14 cellular contexts compared by ENCODE assay signal in the genomic region with DNA sequence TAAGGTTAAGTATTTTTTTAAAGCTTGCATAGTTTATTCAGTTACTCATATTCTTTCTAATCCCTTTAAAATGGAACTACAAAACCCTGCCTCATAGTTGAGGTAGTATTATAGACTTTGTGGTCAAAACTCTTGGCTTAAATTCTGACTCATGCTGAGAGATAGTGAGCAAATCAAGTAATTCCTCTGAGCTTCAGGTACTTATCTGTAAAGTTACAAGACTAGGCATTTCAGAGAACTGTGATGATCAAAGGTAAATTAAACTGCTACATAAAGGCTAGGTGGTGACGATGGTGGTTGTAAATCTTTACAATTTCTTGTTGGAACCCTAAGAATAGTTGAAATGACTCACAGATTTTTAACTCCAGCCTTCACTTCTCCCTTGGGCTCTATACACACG. TPM values are rescaled to one million over a fixed set of nuclear protein-coding genes. Genes with fewer than 3 reads are reported as not detected.
DNase-seq lines count a peak whose midpoint lies in the region; ATAC-seq and TF ChIP-seq lines count a peak whose summit lies in the region.
"Had no signal": no experiment of that assay in that cellular context is flagged by ENCODE, and none has a peak within 500 bp of the region (broad histone marks: within the 10 kb centered on the region; RNA-seq: fewer than 3 reads in every experiment).

No MANE protein-coding gene starts in this region.

- H3K4me2 ChIP-seq in PC-3 (ENCODE audit: low read length) (peak overlapping the region; percentile 46; the same call in 1 of the 2 replicates), H9 (ENCODE audit: insufficient read depth, insufficient read length, low read length) (no peak overlapping the region), OCI-LY7 (ENCODE audit: low read length) (no peak overlapping the region)

- H3K23me2 ChIP-seq in H9 (ENCODE audit: insufficient read length, low read depth, low read length, poor library complexity, severe bottlenecking) = peaks cover 6% of the 10 kb centered on the region

- no peak overlapping the region for H3K14ac ChIP-seq in H9 (ENCODE audit: insufficient read depth, low read length)

- no peak overlapping the region for H3K27ac Mint-ChIP-seq in H9
- H3K27ac Mint-ChIP-seq: B cell had no signal

- H3K4me1 Mint-ChIP-seq in activated T-cell treated with anti-CD3 and anti-CD28 coated beads, Interleukin-2, amount 50 U/mL, for 4 hours (ENCODE audit: low read depth) = peaks cover 33% of the 10 kb centered on the region
- peaks cover 24 to 37% of the 10 kb centered on the region in 2 experiments for H3K4me1 Mint-ChIP-seq in H9

- no peak overlapping the region for H3K4ac ChIP-seq in H9 (ENCODE audit: low read depth, low read length)

- peak overlapping the region; percentile 85 for H3K27ac ChIP-seq in PC-3 (ENCODE audit: low read length)
- H3K27ac ChIP-seq in epithelial cell of prostate = peak overlapping the region; percentile 77
- no peak overlapping the region for H3K27ac ChIP-seq in H9 (ENCODE audit: insufficient read length, low read depth, low read length)
- H3K27ac ChIP-seq in OCI-LY7 (ENCODE audit: low read depth, low read length, poor library complexity, severe bottlenecking) = no peak overlapping the region
- H3K27ac ChIP-seq: adrenal gland, tibial nerve had no signal

- H3K9me3 ChIP-seq in PC-3 (ENCODE audit: low read length) (no peaks in the 10 kb centered on the region), H9 (ENCODE audit: control insufficient read depth, low read depth, low read length) (no peaks in the 10 kb centered on the region), OCI-LY7 (ENCODE audit: low read length) (peaks cover 6% of the 10 kb centered on the region; the same call in 1 of the 2 replicates)
- H3K9me3 ChIP-seq: adrenal gland, tibial nerve had no signal

- H3K27me3 ChIP-seq in PC-3 (ENCODE audit: low read length) (no peaks in the 10 kb centered on the region), H9 (ENCODE audit: insufficient read depth, low read length) (no peaks in the 10 kb centered on the region)
- H3K27me3 ChIP-seq: adrenal gland, tibial nerve had no signal

- H3K18ac ChIP-seq in H9 (ENCODE audit: insufficient read length, low read depth, low read length) = no peak overlapping the region

- no CpG with 5 or more reads among the region's 2 CpGs for WGBS in H9 (ENCODE audit: extremely low coverage, insufficient read length, low lambda C conversion rate)

- H2BK12ac ChIP-seq in H9 (ENCODE audit: insufficient read length, low read depth, low read length) = no peak overlapping the region

- POLR2A ChIA-PET in PC-3 (lab: Charles Lee; ENCODE audit: unreplicated experiment) (interaction anchor here (0.6 kb wide), 1 partner anchor 196 kb away, joined by 4 read pairs; no protein-coding TSS in a partner anchor), OCI-LY7 (lab: Charles Lee) (interaction anchor here (1.1 kb wide), 1 partner anchor 8 kb away, joined by 5 read pairs; no protein-coding TSS in a partner anchor)

- H3T11ph ChIP-seq in H9 (ENCODE audit: low read length) = no peak overlapping the region

- H3K79me2 ChIP-seq in PC-3 (ENCODE audit: low read length) = peaks cover 26% of the 10 kb centered on the region
- no peaks in the 10 kb centered on the region for H3K79me2 ChIP-seq in H9 (ENCODE audit: insufficient read depth, low read length)
- no peaks in the 10 kb centered on the region for H3K79me2 ChIP-seq in OCI-LY7 (ENCODE audit: insufficient read depth, low read depth, low read length)

- no peak overlapping the region for H3K9ac ChIP-seq in PC-3 (ENCODE audit: low read length)
- no peak overlapping the region for H3K9ac ChIP-seq in H9 (ENCODE audit: extremely low read depth, insufficient read length, low read length)

- H4K91ac ChIP-seq in H9 (ENCODE audit: insufficient read length, low read depth, low read length) = no peak overlapping the region

- no peaks in the 10 kb centered on the region for H3K9me3 Mint-ChIP-seq in activated T-cell treated with anti-CD3 and anti-CD28 coated beads, Interleukin-2, amount 50 U/mL, for 4 hours
- H3K9me3 Mint-ChIP-seq in H9 = no peaks in the 10 kb centered on the region

- CTCF ChIA-PET in PC-3 (lab: Charles Lee) = interaction anchor here (0.5 to 1.5 kb wide), 6 partner anchors 114 to 235 kb away, joined by 3 to 9 read pairs (median 5); a partner anchor contains a TSS
- CTCF ChIA-PET in OCI-LY7 (lab: Charles Lee; ENCODE audit: unreplicated experiment) = no interaction called here

- no peak overlapping the region for H2BK5ac ChIP-seq in H9 (ENCODE audit: insufficient read length, low read length)

- H3K36me3 ChIP-seq in PC-3 (ENCODE audit: low read depth, low read length) (no peaks in the 10 kb centered on the region), OCI-LY7 (ENCODE audit: insufficient read depth, low read length) (no peaks in the 10 kb centered on the region)
- H3K36me3 ChIP-seq: adrenal gland, tibial nerve had no signal

- no peak overlapping the region for H3K4me3 Mint-ChIP-seq in activated T-cell treated with anti-CD3 and anti-CD28 coated beads, Interleukin-2, amount 50 U/mL, for 4 hours
- H3K4me3 Mint-ChIP-seq in H9 = no peak overlapping the region
- H3K4me3 Mint-ChIP-seq: B cell had no signal

- H3K27me3 Mint-ChIP-seq in activated T-cell treated with anti-CD3 and anti-CD28 coated beads, Interleukin-2, amount 50 U/mL, for 4 hours (ENCODE audit: low read depth) = peaks cover 2% of the 10 kb centered on the region
- no peaks in the 10 kb centered on the region for H3K27me3 Mint-ChIP-seq in H9 (ENCODE audit: low read depth)

- DNase-seq in activated T-cell treated with anti-CD3 and anti-CD28 coated beads, Interleukin-2, amount 50 U/mL, for 4 hours = no peak
- DNase-seq in activated T-cell treated with anti-CD3 and anti-CD28 coated beads, Interleukin-2, amount 50 U/mL, for 48 hours = no peak
- peak; percentile 99 for DNase-seq in PC-3
- DNase-seq in epithelial cell of prostate (ENCODE audit: low read depth, low spot score) = peak; percentile 97
- DNase-seq in stimulated activated naive CD8-positive, alpha-beta T cell treated with anti-CD3 and anti-CD28 coated beads, Interleukin-15, Interleukin-2, amounts not matched to agents 100 U/mL and 50 U/mL, for 24 hours = no peak
- no peak for DNase-seq in SHP77 (lab: John Stamatoyannopoulos, UW)
- no peak for DNase-seq in H9
- no peak for DNase-seq in OCI-LY7 (ENCODE audit: low spot score)
- DNase-seq: adrenal gland, NCI-H2081, SIG-M5 had no signal

- no peak overlapping the region for H3K23ac ChIP-seq in H9 (ENCODE audit: insufficient read length, low read depth, low read length)

- H4K8ac ChIP-seq in H9 (replicated peaks; ENCODE audit: insufficient read length, low read depth, low read length) = no peak overlapping the region

- no peaks in the 10 kb centered on the region for H3K9me2 ChIP-seq in PC-3 (replicated peaks; ENCODE audit: low read length)
- no peaks in the 10 kb centered on the region for H3K9me2 ChIP-seq in OCI-LY7 (ENCODE audit: insufficient read depth, low read length)

- intact Hi-C loops in PC-3 (cut with micrococcal nuclease) (loop anchor here (1.0 to 5.0 kb wide), 5 partner anchors 71 to 368 kb away; a partner anchor contains a TSS), OCI-LY7 (cut with micrococcal nuclease; ENCODE audit: unreplicated experiment) (loop anchor here (5.0 kb wide), 2 partner anchors 302 to 397 kb away; a partner anchor contains a TSS)

- no peaks in the 10 kb centered on the region for H4K20me1 ChIP-seq in PC-3 (ENCODE audit: low read length)
- H4K20me1 ChIP-seq in H9 (ENCODE audit: control insufficient read depth, insufficient read depth, insufficient read length) = no peaks in the 10 kb centered on the region
- H4K20me1 ChIP-seq in OCI-LY7 (ENCODE audit: insufficient read depth, low read length) = 0 out of 2 replicates have a peak, but pooled peaks cover 8% of the 10 kb centered on the region

- H2AFZ ChIP-seq in PC-3 (ENCODE audit: low read length) (no peak overlapping the region), H9 (ENCODE audit: low read length) (no peak overlapping the region), OCI-LY7 (ENCODE audit: low read length) (no peak overlapping the region)

- BruUV-seq in PC-3 (replicated peaks; lab: Mats Ljungman, UMichigan) (no TSS peak), OCI-LY7 (replicated peaks; lab: Mats Ljungman, UMichigan) (no TSS peak)

- no peaks in the 10 kb centered on the region for H3K36me3 Mint-ChIP-seq in activated T-cell treated with anti-CD3 and anti-CD28 coated beads, Interleukin-2, amount 50 U/mL, for 4 hours (ENCODE audit: insufficient read depth)
- no peaks in the 10 kb centered on the region; a peak in 1 of 7 replicates for H3K36me3 Mint-ChIP-seq in H9 (ENCODE audit: insufficient read depth in 1 of 3, low read depth in 3 of 3)

- H3K4me3 ChIP-seq in PC-3 (ENCODE audit: low read length) (no peak overlapping the region), OCI-LY7 (ENCODE audit: low read depth, low read length, poor library complexity, severe bottlenecking) (no peak overlapping the region)
- H3K4me3 ChIP-seq: adrenal gland, tibial nerve had no signal

- H3K56ac ChIP-seq in H9 (ENCODE audit: insufficient read length, low read depth, low read length) = no peak overlapping the region

- TF ChIP-seq CTCF in PC-3 (conservative IDR thresholded peaks at IDR 0.05; ENCODE audit: low read depth, low read length) (no peak), H9 (conservative IDR thresholded peaks at IDR 0.05) (no peak), OCI-LY7 (conservative IDR thresholded peaks at IDR 0.05; ENCODE audit: low read length) (no peak)

- H2AK5ac ChIP-seq in H9 (ENCODE audit: insufficient read length, low read length) = no peak overlapping the region

- H3K4me1 ChIP-seq in PC-3 (ENCODE audit: insufficient read depth, low read length) (peaks cover 49% of the 10 kb centered on the region), H9 (ENCODE audit: insufficient read depth, low read length) (peaks cover 8% of the 10 kb centered on the region; the same call in 1 of the 2 replicates), OCI-LY7 (ENCODE audit: insufficient read depth, low read length, poor library complexity, severe bottlenecking) (peaks cover 7% of the 10 kb centered on the region)

- peak; percentile 12 to 16 for ATAC-seq in activated T-cell treated with anti-CD3 and anti-CD28 coated beads, Interleukin-2, amount 50 U/mL, for 4 hours
- peak; percentile 57 for ATAC-seq in PC-3
- peak; percentile 57 for ATAC-seq in stimulated activated naive CD8-positive, alpha-beta T cell treated with anti-CD3 and anti-CD28 coated beads, Interleukin-15, Interleukin-2, amounts not matched to agents 100 U/mL and 50 U/mL, for 24 hours

- no peaks in the 10 kb centered on the region for H3K79me1 ChIP-seq in H9 (ENCODE audit: insufficient read depth, low read depth, low read length, poor library complexity, severe bottlenecking)

- H2BK20ac ChIP-seq in H9 (ENCODE audit: low read depth, low read length, poor library complexity, severe bottlenecking) = no peak overlapping the region

- no peak overlapping the region for H4K5ac ChIP-seq in H9 (ENCODE audit: insufficient read length, low read depth, low read length)

- H2BK15ac ChIP-seq in H9 (ENCODE audit: low read depth, low read length) = no peak overlapping the region

- H3F3A ChIP-seq in PC-3 (ENCODE audit: low read length, unreplicated experiment) = peaks cover 11% of the 10 kb centered on the region

- no peak overlapping the region for H2BK120ac ChIP-seq in H9 (ENCODE audit: low read depth, low read length, poor library complexity, severe bottlenecking)

RNA-seq across cellular contexts. Expression of a gene that starts 3.2 kb away (rescaled TPM):
- total RNA-seq in activated T-cell treated with anti-CD3 and anti-CD28 coated beads, Interleukin-2, amount 50 U/mL, for 4 hours = 10 to 100 TPM; 10.9 to 14.0 (median 12.4) TPM
- total RNA-seq in PC-3 (2014; rRNA removed) (36.3 and 39.7 TPM in 2 replicates), H9 (2021) (14.3 and 16.2 TPM in 2 replicates), OCI-LY7 (2022) (5.1 and 9.0 TPM in 2 replicates)
- 1.9 and 2.0 TPM in 2 replicates for total RNA-seq in OCI-LY7 (2014; rRNA removed; shearing (Covaris generic))

RNA-seq across cellular contexts. Expression of a gene that starts 42.2 kb away (rescaled TPM):
- not detected for total RNA-seq in activated T-cell treated with anti-CD3 and anti-CD28 coated beads, Interleukin-2, amount 50 U/mL, for 4 hours
- not detected in 2 replicates for total RNA-seq in PC-3 (2014; rRNA removed)
- total RNA-seq in H9 (2021) = not detected in 2 replicates
- total RNA-seq in OCI-LY7 (2014; rRNA removed; shearing (Covaris generic)) = not detected in 2 replicates
- not detected in 2 replicates for total RNA-seq in OCI-LY7 (2022)
- total RNA-seq: adrenal gland, B cell, omental fat pad, tibial nerve had no signal

Comparison
In these comparisons a context has a peak if more than half of its experiments do, and no peak if none do; other contexts are left out.
1. DNase-seq: peak in PC-3 (single experiment) and epithelial cell of prostate (single experiment); none in activated T-cell treated with anti-CD3 and anti-CD28 coated beads, Interleukin-2, amount 50 U/mL, for 4 hours (single experiment), activated T-cell treated with anti-CD3 and anti-CD28 coated beads, Interleukin-2, amount 50 U/mL, for 48 hours (0 of 2), stimulated activated naive CD8-positive, alpha-beta T cell treated with anti-CD3 and anti-CD28 coated beads, Interleukin-15, Interleukin-2, amounts not matched to agents 100 U/mL and 50 U/mL, for 24 hours (single experiment), SHP77 (0 of 2), H9 (single experiment) and OCI-LY7 (single experiment).
2. H3K27ac ChIP-seq: peak in PC-3 (single experiment) and epithelial cell of prostate (single experiment); none in H9 (single experiment) and OCI-LY7 (single experiment).
3. Peak in every context shown above with its lines, with median percentiles within 50 percentile points of each other: ATAC-seq.